ENCODE assay signal across 23 cellular contexts in genomic region chr5:112938286-112938685, GRCh38. TPM values are rescaled to one million over a fixed set of nuclear protein-coding genes. Genes with fewer than 3 reads are reported as not detected.
A peak's percentile ranks its signal among the peaks of the same experiment; 100 is the strongest.
DNase-seq lines count a peak whose midpoint lies in the region; ATAC-seq, FAIRE-seq and TF ChIP-seq lines count a peak whose summit lies in the region.
"Had no signal": no experiment of that assay in that cellular context is flagged by ENCODE, and none has a peak within 500 bp of the region (broad histone marks: within the 10 kb centered on the region; RNA-seq: fewer than 3 reads in every experiment).

No MANE protein-coding gene starts in this region.

- H3K4me2 ChIP-seq in HepG2 (ENCODE audit: low read depth, low read length) = 0 out of 2 replicates have a peak overlapping the region, but pooled peaks have one; percentile 39
- H3K4me2 ChIP-seq: A549, BLaER1 had no signal

- intact Hi-C loops in HepG2 (cut with micrococcal nuclease; ENCODE audit: unreplicated experiment) = no loop called here
- intact Hi-C loops in right lobe of liver (cut with DNase I) = no loop called here
- intact Hi-C loops in esophagus muscularis mucosa (cut with DNase I) = no loop called here

- no peak overlapping the region for H2AFZ ChIP-seq in HepG2 (ENCODE audit: low read length)

- no peak overlapping the region for H3K9ac ChIP-seq in HepG2 (ENCODE audit: insufficient read depth, low read depth, low read length)
- H3K9ac ChIP-seq: BLaER1 had no signal

- TF ChIP-seq CTCF in HepG2 (CRISPR knock-in tag; IDR thresholded peaks at IDR 0.05) (no peak), right lobe of liver (IDR thresholded peaks at IDR 0.05) (no peak), esophagus muscularis mucosa (IDR thresholded peaks at IDR 0.05) (no peak)

- H3K4me1 ChIP-seq in HepG2 (ENCODE audit: insufficient read depth, low read length) (no peaks in the 10 kb centered on the region), right lobe of liver (no peaks in the 10 kb centered on the region), esophagus muscularis mucosa (peaks cover 0 to 4% (median 0%) of the 10 kb centered on the region in 4 donors)
- H3K4me1 ChIP-seq: BE2C had no signal

- H3K4me3 ChIP-seq in HepG2 (replicated peaks in 1 of 3; ENCODE audit: insufficient read depth in 1 of 3, low read depth in 2 of 3, low read length in 3 of 3) (no peak overlapping the region), right lobe of liver (no peak overlapping the region), esophagus muscularis mucosa (no peak overlapping the region)
- H3K4me3 ChIP-seq: A549, BLaER1, GM12878 had no signal

- POLR2A ChIA-PET in HepG2 (lab: Yijun Ruan, JAX) = no interaction called here

- TF ChIP-seq POLR2A in HepG2 (IDR thresholded peaks at IDR 0.05; ENCODE audit: insufficient read depth in 1 of 2, low read depth in 2 of 2, low read length in 2 of 2) (no peak), right lobe of liver (IDR thresholded peaks at IDR 0.05) (no peak), esophagus muscularis mucosa (IDR thresholded peaks at IDR 0.05; ENCODE audit: low read depth) (no peak)

- H3K27me3 ChIP-seq in HepG2 (ENCODE audit: control insufficient read depth in 1 of 2, insufficient read depth in 2 of 2, low read length in 2 of 2) (no peaks in the 10 kb centered on the region), right lobe of liver (no peaks in the 10 kb centered on the region), esophagus muscularis mucosa (no peaks in the 10 kb centered on the region)
- H3K27me3 ChIP-seq: BE2C, BLaER1 had no signal

- ATAC-seq in HepG2 (no peak), right lobe of liver (no peak)
- ATAC-seq: A549, GM12878 had no signal

- in situ Hi-C loops in HepG2 (cut with HindIII; ENCODE audit: extremely low pct_ligation_motif_present, low pct_unique_long_range_greater_than_20kb) (no loop called here), ACHN (cut with HindIII; ENCODE audit: low pct_ligation_motif_present, low pct_unique_long_range_greater_than_20kb, low sequenced_read_pairs) (no loop called here)

- CTCF ChIA-PET in HepG2 (lab: Yijun Ruan, JAX; ENCODE audit: low intra/inter-chr PET ratio, low total read pairs) = no interaction called here

- no peak for TF ChIP-seq RAD21 in HepG2 (CRISPR knock-in tag; IDR thresholded peaks at IDR 0.05)

- DNase-seq in HepG2 (ENCODE audit: low spot score) (no peak), right lobe of liver (no peak), esophagus muscularis mucosa (ENCODE audit: extremely low spot score) (peak; percentile 12), HK-2 (ENCODE audit: unreplicated experiment) (no peak), ACHN (no peak)
- DNase-seq: BE2C; C1 segment of cervical spinal cord; CD4-positive, alpha-beta memory T cell; CD4-positive, CD25-positive, alpha-beta regulatory T cell; CD8-positive, alpha-beta memory T cell; COR-L47; DMS 273 treated with DMSO at 0.1 percent for 48 hours; DMS153; DMS79; DND-41; EL; GDM1 had no signal

- H3K36me3 ChIP-seq in HepG2 (replicated peaks in 1 of 2; ENCODE audit: control insufficient read depth in 1 of 2, insufficient read depth in 2 of 2, low read length in 2 of 2) (no peaks in the 10 kb centered on the region), right lobe of liver (no peaks in the 10 kb centered on the region), esophagus muscularis mucosa (no peaks in the 10 kb centered on the region)
- H3K36me3 ChIP-seq: BE2C, BLaER1 had no signal

- WGBS in HepG2 (ENCODE audit: low lambda C conversion rate) = 45% methylated on average over 8 of the region's 8 CpGs
- WGBS in right lobe of liver (ENCODE audit: insufficient coverage, low coverage, low lambda C conversion rate, missing lambda C conversion rate) = 75% methylated on average over 5 of the region's 8 CpGs
- WGBS in esophagus muscularis mucosa = 88% methylated on average over 8 of the region's 8 CpGs

- FAIRE-seq in HepG2 (lab: Jason Lieb, UNC) = no peak
- FAIRE-seq: A549, GM12878, GM12892, GM18507 had no signal

- TF ChIP-seq EP300 in HepG2 (IDR thresholded peaks at IDR 0.05; ENCODE audit: low read depth in 2 of 2, low read length in 2 of 2) (no peak), HepG2 (CRISPR knock-in tag; IDR thresholded peaks at IDR 0.05; ENCODE audit: borderline replicate concordance) (no peak), esophagus muscularis mucosa (IDR thresholded peaks at IDR 0.05) (no peak)

- H4K20me1 ChIP-seq in HepG2 (ENCODE audit: insufficient read depth, low read length) = no peaks in the 10 kb centered on the region
- H4K20me1 ChIP-seq: BLaER1 had no signal

- H3K79me2 ChIP-seq in HepG2 (ENCODE audit: insufficient read depth, low read length) = no peaks in the 10 kb centered on the region

- no peaks in the 10 kb centered on the region for H3K9me3 ChIP-seq in HepG2 (ENCODE audit: low read length)
- H3K9me3 ChIP-seq in right lobe of liver = no peaks in the 10 kb centered on the region
- H3K9me3 ChIP-seq in esophagus muscularis mucosa = no peaks in the 10 kb centered on the region
- H3K9me3 ChIP-seq: A549, BE2C, BLaER1 had no signal

- no TSS peak for BruUV-seq in HepG2 (replicated peaks; lab: Mats Ljungman, UMichigan)

- no peak overlapping the region for H3K27ac ChIP-seq in HepG2 (ENCODE audit: extremely low read length, insufficient read depth, low read length)
- H3K27ac ChIP-seq in right lobe of liver = no peak overlapping the region
- H3K27ac ChIP-seq in esophagus muscularis mucosa (replicated peaks in 1 of 4) = no peak overlapping the region
- H3K27ac ChIP-seq: 22Rv1, A549, BLaER1 had no signal

TF ChIP-seq in HepG2, 621 proteins besides CTCF, POLR2A, EP300 and RAD21:
- TF ChIP-seq ETS1 (CRISPR knock-in tag; IDR thresholded peaks at IDR 0.05) (no peak), KLF6 (CRISPR knock-in tag; IDR thresholded peaks at IDR 0.05) (no peak), MIXL1 (CRISPR knock-in tag; IDR thresholded peaks at IDR 0.05) (no peak)
TF ChIP-seq in HepG2: peak in this region for 0.

RNA-seq across cellular contexts. Expression of gene REEP5, which starts 16.3 kb away (rescaled TPM):
- total RNA-seq in HepG2 (2016; rRNA removed; fragmentation: Illumina TruSeq; extraction: Trizol) (26.3 and 49.4 TPM in 2 replicates), right lobe of liver (10 to 100 TPM; 52.2 to 75.6 (median 64.0) TPM), esophagus muscularis mucosa (10 to 100 TPM; 53.0 to 73.6 (median 62.2) TPM)
- total RNA-seq in HepG2 (2016; cell fraction: cytosol; rRNA removed; fragmentation: Illumina TruSeq; extraction: Trizol; ENCODE audit: low read depth) = 13.4 and 19.2 TPM in 2 replicates
- 28.3 and 50.6 TPM in 2 replicates for total RNA-seq in HepG2 (2016; cell fraction: insoluble cytoplasmic fraction; rRNA removed; fragmentation: Illumina TruSeq; extraction: Trizol)
- total RNA-seq in HepG2 (2016; cell fraction: membrane; rRNA removed; fragmentation: Illumina TruSeq; extraction: Trizol) = 14.5 and 17.4 TPM in 2 replicates
- 39.0 and 46.8 TPM in 2 replicates for total RNA-seq in HepG2 (2016; cell fraction: nucleus; rRNA removed; fragmentation: Illumina TruSeq; extraction: Trizol)
- 217 and 239 TPM in 2 replicates for polyA plus RNA-seq in HepG2 (2011; rRNA removed)
- 109 and 117 TPM in 2 replicates for polyA plus RNA-seq in HepG2 (2011; cell fraction: cytosol; rRNA removed)
- 33.6 and 41.1 TPM in 2 replicates for polyA plus RNA-seq in HepG2 (2011; cell fraction: nucleus; rRNA removed)
- polyA plus RNA-seq in HepG2 (2012) = 46.8 and 51.5 TPM in 2 replicates
- 28.6 and 31.5 TPM in 2 replicates for polyA plus RNA-seq in HepG2 (2016; cell fraction: cytosol; fragmentation: Illumina TruSeq; extraction: Trizol; ENCODE audit: low read depth)
- polyA plus RNA-seq in HepG2 (2016; cell fraction: insoluble cytoplasmic fraction; fragmentation: Illumina TruSeq; extraction: Trizol; ENCODE audit: low read depth) = 50.0 and 51.6 TPM in 2 replicates
- polyA plus RNA-seq in HepG2 (2016; cell fraction: membrane; fragmentation: Illumina TruSeq; extraction: Trizol; ENCODE audit: low read depth) = 18.4 and 23.4 TPM in 2 replicates
- 95.9 and 120 TPM in 2 replicates for polyA plus RNA-seq in HepG2 (2016; cell fraction: nucleus; fragmentation: Illumina TruSeq; extraction: Trizol; ENCODE audit: insufficient read depth, low read depth)
- polyA minus RNA-seq in HepG2 (2011; rRNA and poly(A)+ RNA removed; ENCODE audit: low replicate concordance) = 214 and 312 TPM in 2 replicates
- polyA minus RNA-seq in HepG2 (2011; cell fraction: cytosol; rRNA and poly(A)+ RNA removed) = 57.0 and 58.9 TPM in 2 replicates
- polyA minus RNA-seq in HepG2 (2011; cell fraction: nucleus; rRNA and poly(A)+ RNA removed) = 27.4 and 38.7 TPM in 2 replicates

RNA-seq across cellular contexts. Expression of gene DCP2, which starts 38.3 kb away (rescaled TPM):
- total RNA-seq in HepG2 (2016; rRNA removed; fragmentation: Illumina TruSeq; extraction: Trizol) = 63.4 and 113 TPM in 2 replicates
- 96.6 and 97.4 TPM in 2 replicates for total RNA-seq in HepG2 (2016; cell fraction: cytosol; rRNA removed; fragmentation: Illumina TruSeq; extraction: Trizol; ENCODE audit: low read depth)
- 57.4 and 102 TPM in 2 replicates for total RNA-seq in HepG2 (2016; cell fraction: insoluble cytoplasmic fraction; rRNA removed; fragmentation: Illumina TruSeq; extraction: Trizol)
- 46.7 and 55.6 TPM in 2 replicates for total RNA-seq in HepG2 (2016; cell fraction: membrane; rRNA removed; fragmentation: Illumina TruSeq; extraction: Trizol)
- total RNA-seq in HepG2 (2016; cell fraction: nucleus; rRNA removed; fragmentation: Illumina TruSeq; extraction: Trizol) = 59.7 and 65.2 TPM in 2 replicates
- polyA plus RNA-seq in HepG2 (2011; rRNA removed) = 11.3 and 16.2 TPM in 2 replicates
- 13.0 and 14.0 TPM in 2 replicates for polyA plus RNA-seq in HepG2 (2011; cell fraction: cytosol; rRNA removed)
- 13.5 and 15.6 TPM in 2 replicates for polyA plus RNA-seq in HepG2 (2011; cell fraction: nucleus; rRNA removed)
- polyA plus RNA-seq in HepG2 (2012) = 15.9 and 20.6 TPM in 2 replicates
- polyA plus RNA-seq in HepG2 (2016; cell fraction: cytosol; fragmentation: Illumina TruSeq; extraction: Trizol; ENCODE audit: low read depth) = 16.9 and 24.8 TPM in 2 replicates
- polyA plus RNA-seq in HepG2 (2016; cell fraction: insoluble cytoplasmic fraction; fragmentation: Illumina TruSeq; extraction: Trizol; ENCODE audit: low read depth) = 28.8 and 30.9 TPM in 2 replicates
- polyA plus RNA-seq in HepG2 (2016; cell fraction: membrane; fragmentation: Illumina TruSeq; extraction: Trizol; ENCODE audit: low read depth) = 20.7 and 23.8 TPM in 2 replicates
- polyA plus RNA-seq in HepG2 (2016; cell fraction: nucleus; fragmentation: Illumina TruSeq; extraction: Trizol; ENCODE audit: insufficient read depth, low read depth) = 25.5 and 28.7 TPM in 2 replicates
- polyA minus RNA-seq in HepG2 (2011; rRNA and poly(A)+ RNA removed; ENCODE audit: low replicate concordance) = 20.3 and 55.5 TPM in 2 replicates
- polyA minus RNA-seq in HepG2 (2011; cell fraction: cytosol; rRNA and poly(A)+ RNA removed) = 15.7 and 21.4 TPM in 2 replicates
- polyA minus RNA-seq in HepG2 (2011; cell fraction: nucleus; rRNA and poly(A)+ RNA removed) = 69.1 and 82.4 TPM in 2 replicates
- total RNA-seq in right lobe of liver = 10 to 100 TPM; 12.0 to 20.8 (median 14.6) TPM
- 10 to 100 TPM; 15.7 to 26.7 (median 17.7) TPM for total RNA-seq in esophagus muscularis mucosa
